ENCODE assay signal across 35 cellular contexts in genomic region chr6:98627129-98627775, GRCh38.
"Had no signal": no experiment of that assay in that cellular context is flagged by ENCODE, and none has a peak within 500 bp of the region (broad histone marks: within the 10 kb centered on the region; RNA-seq: fewer than 3 reads in every experiment).

No MANE protein-coding gene starts in this region.

- H3K27me3 Mint-ChIP-seq: activated CD4-positive, alpha-beta memory T cell treated with anti-CD3 and anti-CD28 coated beads for 36 hours; activated CD4-positive, alpha-beta T cell treated with anti-CD3 and anti-CD28 coated beads, Interleukin-2, amount 10 ng/mL, durations not matched to agents 24 days and 14 days; activated naive CD4-positive, alpha-beta T cell treated with anti-CD3 and anti-CD28 coated beads, Interleukin-2, amount 10 ng/mL, durations not matched to agents 7 days and 5 days; activated naive CD8-positive, alpha-beta T cell treated with anti-CD3 and anti-CD28 coated beads, Interleukin-2, amount 10 ng/mL, durations not matched to agents 7 days and 5 days; stimulated activated memory B cell treated with anti-CD40 and anti-IgM and Interleukin-4, amounts not matched to agents 10 μg/mL and 1 μg/mL and 100 μg/mL, for 72 hours; stimulated activated naive CD8-positive, alpha-beta T cell treated with anti-CD3 and anti-CD28 coated beads, Interleukin-15, amount 100 ng/mL, for 72 hours had no signal

- DNase-seq: activated CD4-positive, alpha-beta memory T cell treated with anti-CD3 and anti-CD28 coated beads for 36 hours; activated CD4-positive, alpha-beta T cell treated with anti-CD3 and anti-CD28 coated beads, Interleukin-2, amount 10 ng/mL, durations not matched to agents 24 days and 14 days; activated CD8-positive, alpha-beta memory T cell treated with anti-CD3 and anti-CD28 coated beads, Interleukin-2, amount 50 U/mL, for 4 hours; activated gamma-delta T cell; activated naive CD4-positive, alpha-beta T cell treated with anti-CD3 and anti-CD28 coated beads, Interleukin-2, amount 10 ng/mL, durations not matched to agents 7 days and 5 days; activated naive CD8-positive, alpha-beta T cell treated with anti-CD3 and anti-CD28 coated beads, Interleukin-2, amount 10 ng/mL, durations not matched to agents 7 days and 5 days; activated T-cell treated with anti-CD3 and anti-CD28 coated beads, Interleukin-2, amount 50 U/mL, for 1 hour; amniotic stem cell; brain microvascular endothelial cell; caudate nucleus; foreskin keratinocyte; heart left ventricle; hypothalamus; left cardiac atrium; mammary epithelial cell; naive B cell; nephron progenitor cell; occipital lobe; stimulated activated CD4-positive, alpha-beta T cell treated with anti-CD3 and anti-CD28 coated beads, Interleukin-1b, Interleukin-23, amount 100 ng/mL, for 48 hours; stimulated activated CD4-positive, alpha-beta T cell treated with anti-CD3 and anti-CD28 coated beads, Interleukin-4, amount 100 ng/mL, for 4 hours; stimulated activated CD8-positive, alpha-beta memory T cell treated with anti-CD3 and anti-CD28 coated beads, Interleukin-4, amount 100 ng/mL, for 48 hours; stimulated activated naive CD8-positive, alpha-beta T cell treated with anti-CD3 and anti-CD28 coated beads, Interleukin-15, amount 100 ng/mL, for 72 hours; tibial artery; upper lobe of right lung had no signal

- H2AFZ ChIP-seq: parathyroid adenoma had no signal

- ATAC-seq: activated CD4-positive, CD25-positive, alpha-beta regulatory T cell treated with anti-CD3 and anti-CD28 coated beads, Interleukin-2, amount 50 U/mL, for 24 hours; foreskin keratinocyte; heart left ventricle; left cardiac atrium; stimulated activated memory B cell treated with anti-CD40 and anti-IgM and Interleukin-4, amounts not matched to agents 10 μg/mL and 1 μg/mL and 100 μg/mL, for 72 hours; stimulated activated naive CD8-positive, alpha-beta T cell treated with anti-CD3 and anti-CD28 coated beads, Interleukin-15, amount 100 ng/mL, for 72 hours; upper lobe of right lung had no signal

- H3K4me3 ChIP-seq: esophagus muscularis mucosa, heart left ventricle, right atrium auricular region, smooth muscle cell, tibial artery, upper lobe of right lung had no signal

- H3K79me2 ChIP-seq: parathyroid adenoma had no signal

- H3K36me3 Mint-ChIP-seq: activated CD4-positive, alpha-beta memory T cell treated with anti-CD3 and anti-CD28 coated beads for 36 hours; activated naive CD4-positive, alpha-beta T cell treated with anti-CD3 and anti-CD28 coated beads, Interleukin-2, amount 10 ng/mL, durations not matched to agents 7 days and 5 days; activated naive CD8-positive, alpha-beta T cell treated with anti-CD3 and anti-CD28 coated beads, Interleukin-2, amount 10 ng/mL, durations not matched to agents 7 days and 5 days; naive B cell; stimulated activated memory B cell treated with anti-CD40 and anti-IgM and Interleukin-4, amounts not matched to agents 10 μg/mL and 1 μg/mL and 100 μg/mL, for 72 hours had no signal

- H3K27ac Mint-ChIP-seq: activated CD4-positive, alpha-beta memory T cell treated with anti-CD3 and anti-CD28 coated beads for 36 hours; activated CD4-positive, alpha-beta T cell treated with anti-CD3 and anti-CD28 coated beads, Interleukin-2, amount 10 ng/mL, durations not matched to agents 24 days and 14 days; activated naive CD4-positive, alpha-beta T cell treated with anti-CD3 and anti-CD28 coated beads, Interleukin-2, amount 10 ng/mL, durations not matched to agents 7 days and 5 days; activated naive CD8-positive, alpha-beta T cell treated with anti-CD3 and anti-CD28 coated beads, Interleukin-2, amount 10 ng/mL, durations not matched to agents 7 days and 5 days; activated T-helper 1 cell treated with anti-CD3 and anti-CD28 coated beads, Interleukin-12 subunit alpha, Interleukin-12 subunit beta, Interleukin-2, Interleukin-4 antibody, amounts not matched to agents 30 ng/mL and 10 ng/mL and 1 ng/mL, durations not matched to agents 14 hours and 24 hours and 36 hours; naive B cell; nephron progenitor cell; stimulated activated memory B cell treated with anti-CD40 and anti-IgM and Interleukin-4, amounts not matched to agents 10 μg/mL and 1 μg/mL and 100 μg/mL, for 72 hours; stimulated activated naive CD8-positive, alpha-beta T cell treated with anti-CD3 and anti-CD28 coated beads, Interleukin-15, amount 100 ng/mL, for 72 hours had no signal

- H3K27ac ChIP-seq: brain microvascular endothelial cell, esophagus muscularis mucosa, foreskin keratinocyte, heart left ventricle, parathyroid adenoma, right atrium auricular region, tibial artery, upper lobe of right lung, VCaP had no signal

- H3K4me1 ChIP-seq: esophagus muscularis mucosa, foreskin keratinocyte, heart left ventricle, parathyroid adenoma, right atrium auricular region, tibial artery, upper lobe of right lung had no signal

- H3K36me3 ChIP-seq: brain microvascular endothelial cell, esophagus muscularis mucosa, heart left ventricle, right atrium auricular region, tibial artery, upper lobe of right lung had no signal

- H3K27me3 ChIP-seq: brain microvascular endothelial cell, esophagus muscularis mucosa, foreskin keratinocyte, right atrium auricular region, tibial artery, upper lobe of right lung had no signal

- H3K9ac ChIP-seq: parathyroid adenoma had no signal

- H3K9me3 Mint-ChIP-seq: activated CD4-positive, alpha-beta T cell treated with anti-CD3 and anti-CD28 coated beads, Interleukin-2, amount 10 ng/mL, durations not matched to agents 24 days and 14 days; activated naive CD4-positive, alpha-beta T cell treated with anti-CD3 and anti-CD28 coated beads, Interleukin-2, amount 10 ng/mL, durations not matched to agents 7 days and 5 days; activated naive CD8-positive, alpha-beta T cell treated with anti-CD3 and anti-CD28 coated beads, Interleukin-2, amount 10 ng/mL, durations not matched to agents 7 days and 5 days; activated T-helper 1 cell treated with anti-CD3 and anti-CD28 coated beads, Interleukin-12 subunit alpha, Interleukin-12 subunit beta, Interleukin-2, Interleukin-4 antibody, amounts not matched to agents 30 ng/mL and 10 ng/mL and 1 ng/mL, durations not matched to agents 14 hours and 24 hours and 36 hours; nephron progenitor cell had no signal

- FAIRE-seq: astrocyte, keratinocyte, TTC549 had no signal

- H3K4me1 Mint-ChIP-seq: activated CD4-positive, alpha-beta T cell treated with anti-CD3 and anti-CD28 coated beads, Interleukin-2, amount 10 ng/mL, durations not matched to agents 24 days and 14 days; activated naive CD4-positive, alpha-beta T cell treated with anti-CD3 and anti-CD28 coated beads, Interleukin-2, amount 10 ng/mL, durations not matched to agents 7 days and 5 days; activated naive CD8-positive, alpha-beta T cell treated with anti-CD3 and anti-CD28 coated beads, Interleukin-2, amount 10 ng/mL, durations not matched to agents 7 days and 5 days; naive B cell; nephron progenitor cell; stimulated activated memory B cell treated with anti-CD40 and anti-IgM and Interleukin-4, amounts not matched to agents 10 μg/mL and 1 μg/mL and 100 μg/mL, for 72 hours; stimulated activated naive CD8-positive, alpha-beta T cell treated with anti-CD3 and anti-CD28 coated beads, Interleukin-15, amount 100 ng/mL, for 72 hours had no signal

- H3K9me3 ChIP-seq: esophagus muscularis mucosa, right atrium auricular region, tibial artery, upper lobe of right lung had no signal

- H3K4me3 Mint-ChIP-seq: activated CD4-positive, alpha-beta memory T cell treated with anti-CD3 and anti-CD28 coated beads for 36 hours; activated CD4-positive, alpha-beta T cell treated with anti-CD3 and anti-CD28 coated beads, Interleukin-2, amount 10 ng/mL, durations not matched to agents 24 days and 14 days; activated naive CD4-positive, alpha-beta T cell treated with anti-CD3 and anti-CD28 coated beads, Interleukin-2, amount 10 ng/mL, durations not matched to agents 7 days and 5 days; activated naive CD8-positive, alpha-beta T cell treated with anti-CD3 and anti-CD28 coated beads, Interleukin-2, amount 10 ng/mL, durations not matched to agents 7 days and 5 days; activated T-helper 1 cell treated with anti-CD3 and anti-CD28 coated beads, Interleukin-12 subunit alpha, Interleukin-12 subunit beta, Interleukin-2, Interleukin-4 antibody, amounts not matched to agents 30 ng/mL and 10 ng/mL and 1 ng/mL, durations not matched to agents 14 hours and 24 hours and 36 hours; naive B cell; nephron progenitor cell; stimulated activated memory B cell treated with anti-CD40 and anti-IgM and Interleukin-4, amounts not matched to agents 10 μg/mL and 1 μg/mL and 100 μg/mL, for 72 hours; stimulated activated naive CD8-positive, alpha-beta T cell treated with anti-CD3 and anti-CD28 coated beads, Interleukin-15, amount 100 ng/mL, for 72 hours had no signal

- H3K4me2 ChIP-seq: smooth muscle cell had no signal
